8 cellular contexts compared by ENCODE assay signal in the genomic region with DNA sequence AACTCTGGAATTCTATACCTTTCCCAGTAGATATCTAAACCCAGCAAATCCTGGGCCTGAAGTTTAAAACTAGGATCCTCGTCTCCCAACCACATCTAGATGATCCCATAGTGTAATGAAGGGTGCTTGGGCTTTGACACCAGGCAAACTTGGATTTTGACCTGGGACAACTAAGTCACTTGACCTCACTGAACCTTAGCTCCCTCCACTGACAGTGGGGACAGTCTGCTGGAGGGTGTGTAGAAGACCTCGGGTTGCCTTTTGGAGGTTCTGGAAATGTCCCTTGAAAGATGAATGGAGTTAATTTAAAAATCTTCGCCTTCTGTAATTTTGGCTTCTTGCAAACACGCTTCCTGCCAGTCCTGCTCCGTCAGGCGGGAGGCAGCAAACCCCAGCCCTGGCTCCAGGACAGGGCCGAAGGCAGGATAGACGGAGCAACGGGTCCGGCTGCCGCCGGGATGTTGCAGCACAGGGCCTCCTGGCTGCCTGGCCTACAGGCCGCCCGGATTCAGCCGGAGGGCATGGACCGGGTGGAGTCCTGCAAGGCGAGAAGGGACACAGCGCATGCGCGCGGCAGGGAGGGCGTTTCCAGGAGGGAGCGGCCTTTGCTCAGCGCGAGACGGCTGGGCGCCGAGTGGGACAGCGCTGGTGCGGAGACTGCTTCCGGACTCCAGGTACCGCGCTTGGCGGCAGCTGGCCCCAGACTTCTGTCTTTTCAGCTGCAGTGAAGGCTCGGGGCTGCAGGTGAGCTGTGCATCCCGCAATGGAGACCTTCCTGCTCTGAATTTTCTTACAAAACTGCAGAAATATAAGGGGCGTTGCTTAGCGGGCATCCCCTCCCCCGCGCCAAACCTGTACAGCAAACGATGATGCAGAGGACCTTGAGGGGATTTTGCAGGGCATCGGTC. TPM values are rescaled to one million over a fixed set of nuclear protein-coding genes. Genes with fewer than 3 reads are reported as not detected.
A peak's percentile ranks its signal among the peaks of the same experiment; 100 is the strongest.
DNase-seq lines count a peak whose midpoint lies in the region; ATAC-seq and TF ChIP-seq lines count a peak whose summit lies in the region.

A gene with protein sequence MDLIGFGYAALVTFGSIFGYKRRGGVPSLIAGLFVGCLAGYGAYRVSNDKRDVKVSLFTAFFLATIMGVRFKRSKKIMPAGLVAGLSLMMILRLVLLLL (plus strand): TSS at position 612 of the 908 bp plus-strand sequence. CDS start 5,990 bp downstream, outside the sequence.

- WGBS in prostate gland = 2% methylated on average over 42 of the region's 42 CpGs

- H3K4me3 Mint-ChIP-seq in T-helper 17 cell = peak within 1 kb of the TSS; percentile 95

- peak; percentile 86 for ATAC-seq in GM18499 (IDR thresholded peaks at IDR 0.05; ENCODE audit: insufficient read depth, unreplicated experiment)
- ATAC-seq in HG02938 (IDR thresholded peaks at IDR 0.05; ENCODE audit: unreplicated experiment) = peak; percentile 90
- peak; percentile 97 for ATAC-seq in T-helper 17 cell
- ATAC-seq in left ventricle myocardium superior = peak; percentile 100

- peak within 1 kb of the TSS; percentile 44 to 52 for H3K4me3 ChIP-seq in prostate gland

- peak; percentile 74 for DNase-seq in NCI-H1694 treated with DMSO at 0.1 percent for 48 hours (lab: John Stamatoyannopoulos, UW)
- DNase-seq in T-helper 17 cell = peak; percentile 81 to 87 (median 83)
- DNase-seq in amygdala (lab: John Stamatoyannopoulos, UW) = peak; percentile 59 to 94 (median 85)
- DNase-seq in left ventricle myocardium superior = peak; percentile 96
- peak; percentile 91 for DNase-seq in prostate gland (ENCODE audit: low spot score)
- peak; percentile 96 for DNase-seq in ureter (ENCODE audit: low spot score)

- intact Hi-C loops in left ventricle myocardium superior (cut with micrococcal nuclease) (no loop called here), prostate gland (cut with DNase I) (no loop called here)

- peak; percentile 62 for TF ChIP-seq POLR2A in prostate gland (IDR thresholded peaks at IDR 0.05)

- H3K27me3 ChIP-seq in prostate gland (replicated peaks; ENCODE audit: insufficient read depth) = no peaks in the 10 kb centered on the region

- peak in 2 of 4 experiments; percentile 30 to 38 for TF ChIP-seq CTCF in prostate gland (IDR thresholded peaks at IDR 0.05)

- peaks cover 2% of the 10 kb centered on the region for H3K36me3 Mint-ChIP-seq in T-helper 17 cell (ENCODE audit: low read depth)

- H3K4me1 ChIP-seq in prostate gland (replicated peaks) = no peaks in the 10 kb centered on the region

- peak within 1 kb of the TSS; percentile 83 for H3K27ac Mint-ChIP-seq in T-helper 17 cell

- H3K27ac ChIP-seq in prostate gland = peak within 1 kb of the TSS; percentile 1 to 35

- no peaks in the 10 kb centered on the region for H3K9me3 ChIP-seq in T-helper 17 cell (ENCODE audit: control insufficient read depth, low read length, poor library complexity, severe bottlenecking)
- no peaks in the 10 kb centered on the region for H3K9me3 ChIP-seq in prostate gland

- no peaks in the 10 kb centered on the region for H3K27me3 Mint-ChIP-seq in T-helper 17 cell

- H3K36me3 ChIP-seq in prostate gland = no peaks in the 10 kb centered on the region

- H3K4me1 Mint-ChIP-seq in T-helper 17 cell = peaks cover 26% of the 10 kb centered on the region

RNA-seq across cellular contexts. Expression of the gene that starts here (rescaled TPM):
- total RNA-seq in T-helper 17 cell (1 to 10 TPM; 7.8 to 8.7 TPM), left ventricle myocardium superior (8.8 TPM), prostate gland (10 to 100 TPM; 55.6 to 56.4 TPM), ureter (21.4 TPM)

Comparison
In these comparisons a context has a peak if more than half of its experiments do, and no peak if none do; other contexts are left out.
1. Peak in every context shown above with its lines: DNase-seq, ATAC-seq, H3K4me3 ChIP-seq and H3K27ac ChIP-seq.